ENCODE assay signal across 28 cellular contexts in the genomic region with DNA sequence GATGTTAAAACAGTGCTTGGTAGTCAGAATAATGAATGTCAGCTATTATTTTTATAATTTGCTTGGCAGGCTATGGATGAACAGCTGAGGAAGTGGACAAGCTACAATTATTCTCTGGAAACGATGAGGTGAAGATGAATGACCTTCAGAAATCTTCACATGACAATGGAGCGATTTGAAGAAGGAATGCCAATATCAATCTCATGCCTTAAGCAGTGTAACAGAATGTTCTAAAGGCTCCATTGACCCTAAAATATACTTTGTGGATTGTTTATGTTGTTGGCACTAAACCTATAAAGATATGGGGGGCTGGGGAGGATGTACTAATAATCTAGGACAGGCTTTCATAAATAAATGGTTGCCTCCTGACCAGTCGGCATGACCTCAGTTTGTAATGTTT. TPM values are rescaled to one million over a fixed set of nuclear protein-coding genes. Genes with fewer than 3 reads are reported as not detected.
"Had no signal": no experiment of that assay in that cellular context is flagged by ENCODE, and none has a peak within 500 bp of the region (broad histone marks: within the 10 kb centered on the region; RNA-seq: fewer than 3 reads in every experiment).

No MANE protein-coding gene starts in this region.

- DNase-seq: hypothalamus; islet precursor cell; left ventricle myocardium inferior; mesendoderm; naive B cell; nucleus accumbens; pancreas; posterior cingulate gyrus; retina; right cardiac atrium; stimulated activated CD4-positive, alpha-beta T cell treated with anti-CD3 and anti-CD28 coated beads, Interleukin-12 subunit alpha, Interleukin-12 subunit beta, amount 100 ng/mL, for 4 hours; stimulated activated CD4-positive, alpha-beta T cell treated with anti-CD3 and anti-CD28 coated beads, Interleukin-15, amount 100 ng/mL, for 24 hours; stimulated activated CD4-positive, alpha-beta T cell treated with anti-CD3 and anti-CD28 coated beads, Interleukin-2, amount 100 ng/mL, for 24 hours; stimulated activated CD4-positive, alpha-beta T cell treated with anti-CD3 and anti-CD28 coated beads, Interleukin-4, amount 100 ng/mL, for 1 hour; stimulated activated naive B cell treated with anti-CD40 and anti-IgM and Interleukin-4, amounts not matched to agents 10 μg/mL and 1 μg/mL and 100 μg/mL, for 72 hours; stimulated activated naive CD8-positive, alpha-beta T cell treated with anti-CD3 and anti-CD28 coated beads, Interleukin-15, Interleukin-2, amounts not matched to agents 100 U/mL and 50 U/mL, for 24 hours; stomach; testis; thyroid gland; transverse colon; upper lobe of left lung had no signal

- H3K27me3 ChIP-seq: pancreas, stomach, testis, thyroid gland, transverse colon, upper lobe of left lung, vagina had no signal

- H3K4me3 Mint-ChIP-seq: mesothelial cell of epicardium; naive B cell; natural killer cell treated with Interleukin-12 subunit alpha and Interleukin-12 subunit beta and Interleukin-15 and Interleukin-18, amount 100 ng/mL, for 72 hours; stimulated activated naive B cell treated with anti-CD40 and anti-IgM and Interleukin-4, amounts not matched to agents 10 μg/mL and 1 μg/mL and 100 μg/mL, for 72 hours had no signal

- H3K27ac Mint-ChIP-seq: mesothelial cell of epicardium; naive B cell; natural killer cell treated with Interleukin-12 subunit alpha and Interleukin-12 subunit beta and Interleukin-15 and Interleukin-18, amount 100 ng/mL, for 72 hours; stimulated activated naive B cell treated with anti-CD40 and anti-IgM and Interleukin-4, amounts not matched to agents 10 μg/mL and 1 μg/mL and 100 μg/mL, for 72 hours had no signal

- H3K4me1 Mint-ChIP-seq: naive B cell; stimulated activated naive B cell treated with anti-CD40 and anti-IgM and Interleukin-4, amounts not matched to agents 10 μg/mL and 1 μg/mL and 100 μg/mL, for 72 hours had no signal

- H3K27ac ChIP-seq: left ventricle myocardium inferior, pancreas, prostate gland, skin epidermis, stomach, testis, thyroid gland, transverse colon, upper lobe of left lung, vagina had no signal

- H3K36me3 ChIP-seq: left ventricle myocardium inferior, pancreas, prostate gland, stomach, thyroid gland, transverse colon, upper lobe of left lung, vagina had no signal

- H3K36me3 Mint-ChIP-seq: naive B cell; natural killer cell treated with Interleukin-12 subunit alpha and Interleukin-12 subunit beta and Interleukin-15 and Interleukin-18, amount 100 ng/mL, for 72 hours; stimulated activated naive B cell treated with anti-CD40 and anti-IgM and Interleukin-4, amounts not matched to agents 10 μg/mL and 1 μg/mL and 100 μg/mL, for 72 hours had no signal

- H3K4me1 ChIP-seq: left ventricle myocardium inferior, pancreas, prostate gland, stomach, transverse colon, upper lobe of left lung, vagina had no signal

- H3K9me3 Mint-ChIP-seq: mesothelial cell of epicardium; natural killer cell treated with Interleukin-12 subunit alpha and Interleukin-12 subunit beta and Interleukin-15 and Interleukin-18, amount 100 ng/mL, for 72 hours; stimulated activated naive B cell treated with anti-CD40 and anti-IgM and Interleukin-4, amounts not matched to agents 10 μg/mL and 1 μg/mL and 100 μg/mL, for 72 hours had no signal

- ATAC-seq: natural killer cell treated with Interleukin-12 subunit alpha and Interleukin-12 subunit beta and Interleukin-15 and Interleukin-18, amount 100 ng/mL, for 72 hours; pancreas; right cardiac atrium; sciatic nerve; stimulated activated naive B cell treated with anti-CD40 and anti-IgM and Interleukin-4, amounts not matched to agents 10 μg/mL and 1 μg/mL and 100 μg/mL, for 72 hours; stimulated activated naive CD8-positive, alpha-beta T cell treated with anti-CD3 and anti-CD28 coated beads, Interleukin-15, Interleukin-2, amounts not matched to agents 100 U/mL and 50 U/mL, for 24 hours had no signal

- H3K4me3 ChIP-seq: left ventricle myocardium inferior, lung, pancreas, prostate gland, skin epidermis, stomach, testis, thyroid gland, transverse colon, upper lobe of left lung, vagina had no signal

RNA-seq across cellular contexts. Expression of a gene that starts 36.2 kb away (rescaled TPM):
- total RNA-seq: natural killer cell treated with Interleukin-12 subunit alpha and Interleukin-12 subunit beta and Interleukin-15 and Interleukin-18, amount 100 ng/mL, for 72 hours had no signal
